ENCODE assay signal across 2 cellular contexts in the genomic region with DNA sequence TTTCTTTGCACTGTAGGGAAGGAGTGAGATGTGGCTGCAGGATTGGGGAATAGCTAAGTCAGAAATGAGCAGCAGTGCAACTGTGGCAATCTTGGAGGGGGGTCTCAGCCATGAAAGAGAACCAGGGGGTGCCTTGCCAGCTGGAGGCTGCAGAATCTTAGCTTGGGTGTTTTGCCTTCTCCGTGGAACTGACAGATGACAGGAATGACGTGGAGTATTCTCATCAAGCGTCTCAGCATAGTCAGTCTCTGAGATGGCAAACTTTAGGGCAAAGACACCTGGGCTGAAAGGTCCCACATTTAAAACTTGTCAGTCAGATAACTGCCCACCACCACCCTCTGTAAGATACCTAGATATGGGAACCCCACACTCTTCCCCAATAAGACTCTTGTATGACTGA.
TF ChIP-seq lines count a peak whose summit lies in the region.

No MANE protein-coding gene starts in this region.

TF ChIP-seq in A549, 52 proteins besides CTCF, POLR2A, EP300 and RAD21 (continued from another document):
- TF ChIP-seq, protein P1, sequence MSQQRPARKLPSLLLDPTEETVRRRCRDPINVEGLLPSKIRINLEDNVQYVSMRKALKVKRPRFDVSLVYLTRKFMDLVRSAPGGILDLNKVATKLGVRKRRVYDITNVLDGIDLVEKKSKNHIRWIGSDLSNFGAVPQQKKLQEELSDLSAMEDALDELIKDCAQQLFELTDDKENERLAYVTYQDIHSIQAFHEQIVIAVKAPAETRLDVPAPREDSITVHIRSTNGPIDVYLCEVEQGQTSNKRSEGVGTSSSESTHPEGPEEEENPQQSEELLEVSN (IDR thresholded peaks at IDR 0.05; ENCODE audit: borderline replicate concordance, low read depth): no peak
- TF ChIP-seq, protein P2, sequence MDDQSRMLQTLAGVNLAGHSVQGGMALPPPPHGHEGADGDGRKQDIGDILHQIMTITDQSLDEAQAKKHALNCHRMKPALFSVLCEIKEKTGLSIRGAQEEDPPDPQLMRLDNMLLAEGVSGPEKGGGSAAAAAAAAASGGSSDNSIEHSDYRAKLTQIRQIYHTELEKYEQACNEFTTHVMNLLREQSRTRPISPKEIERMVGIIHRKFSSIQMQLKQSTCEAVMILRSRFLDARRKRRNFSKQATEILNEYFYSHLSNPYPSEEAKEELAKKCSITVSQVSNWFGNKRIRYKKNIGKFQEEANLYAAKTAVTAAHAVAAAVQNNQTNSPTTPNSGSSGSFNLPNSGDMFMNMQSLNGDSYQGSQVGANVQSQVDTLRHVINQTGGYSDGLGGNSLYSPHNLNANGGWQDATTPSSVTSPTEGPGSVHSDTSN (IDR thresholded peaks at IDR 0.05): no peak
- TF ChIP-seq RFX5 (IDR thresholded peaks at IDR 0.05): no peak
- TF ChIP-seq SMC3 (IDR thresholded peaks at IDR 0.05): no peak
- TF ChIP-seq ESRRA (IDR thresholded peaks at IDR 0.05; ENCODE audit: borderline replicate concordance, low read length): no peak
TF ChIP-seq in A549: peak in this region for 0.

TF ChIP-seq in GM23338, 12 proteins besides CTCF, POLR2A, EP300 and RAD21 (continued from another document):
- TF ChIP-seq, protein P3, sequence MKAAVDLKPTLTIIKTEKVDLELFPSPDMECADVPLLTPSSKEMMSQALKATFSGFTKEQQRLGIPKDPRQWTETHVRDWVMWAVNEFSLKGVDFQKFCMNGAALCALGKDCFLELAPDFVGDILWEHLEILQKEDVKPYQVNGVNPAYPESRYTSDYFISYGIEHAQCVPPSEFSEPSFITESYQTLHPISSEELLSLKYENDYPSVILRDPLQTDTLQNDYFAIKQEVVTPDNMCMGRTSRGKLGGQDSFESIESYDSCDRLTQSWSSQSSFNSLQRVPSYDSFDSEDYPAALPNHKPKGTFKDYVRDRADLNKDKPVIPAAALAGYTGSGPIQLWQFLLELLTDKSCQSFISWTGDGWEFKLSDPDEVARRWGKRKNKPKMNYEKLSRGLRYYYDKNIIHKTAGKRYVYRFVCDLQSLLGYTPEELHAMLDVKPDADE (IDR thresholded peaks at IDR 0.05): no peak
- TF ChIP-seq, protein P4, sequence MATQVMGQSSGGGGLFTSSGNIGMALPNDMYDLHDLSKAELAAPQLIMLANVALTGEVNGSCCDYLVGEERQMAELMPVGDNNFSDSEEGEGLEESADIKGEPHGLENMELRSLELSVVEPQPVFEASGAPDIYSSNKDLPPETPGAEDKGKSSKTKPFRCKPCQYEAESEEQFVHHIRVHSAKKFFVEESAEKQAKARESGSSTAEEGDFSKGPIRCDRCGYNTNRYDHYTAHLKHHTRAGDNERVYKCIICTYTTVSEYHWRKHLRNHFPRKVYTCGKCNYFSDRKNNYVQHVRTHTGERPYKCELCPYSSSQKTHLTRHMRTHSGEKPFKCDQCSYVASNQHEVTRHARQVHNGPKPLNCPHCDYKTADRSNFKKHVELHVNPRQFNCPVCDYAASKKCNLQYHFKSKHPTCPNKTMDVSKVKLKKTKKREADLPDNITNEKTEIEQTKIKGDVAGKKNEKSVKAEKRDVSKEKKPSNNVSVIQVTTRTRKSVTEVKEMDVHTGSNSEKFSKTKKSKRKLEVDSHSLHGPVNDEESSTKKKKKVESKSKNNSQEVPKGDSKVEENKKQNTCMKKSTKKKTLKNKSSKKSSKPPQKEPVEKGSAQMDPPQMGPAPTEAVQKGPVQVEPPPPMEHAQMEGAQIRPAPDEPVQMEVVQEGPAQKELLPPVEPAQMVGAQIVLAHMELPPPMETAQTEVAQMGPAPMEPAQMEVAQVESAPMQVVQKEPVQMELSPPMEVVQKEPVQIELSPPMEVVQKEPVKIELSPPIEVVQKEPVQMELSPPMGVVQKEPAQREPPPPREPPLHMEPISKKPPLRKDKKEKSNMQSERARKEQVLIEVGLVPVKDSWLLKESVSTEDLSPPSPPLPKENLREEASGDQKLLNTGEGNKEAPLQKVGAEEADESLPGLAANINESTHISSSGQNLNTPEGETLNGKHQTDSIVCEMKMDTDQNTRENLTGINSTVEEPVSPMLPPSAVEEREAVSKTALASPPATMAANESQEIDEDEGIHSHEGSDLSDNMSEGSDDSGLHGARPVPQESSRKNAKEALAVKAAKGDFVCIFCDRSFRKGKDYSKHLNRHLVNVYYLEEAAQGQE (IDR thresholded peaks at IDR 0.05; ENCODE audit: unreplicated experiment): no peak
- TF ChIP-seq, protein P5, sequence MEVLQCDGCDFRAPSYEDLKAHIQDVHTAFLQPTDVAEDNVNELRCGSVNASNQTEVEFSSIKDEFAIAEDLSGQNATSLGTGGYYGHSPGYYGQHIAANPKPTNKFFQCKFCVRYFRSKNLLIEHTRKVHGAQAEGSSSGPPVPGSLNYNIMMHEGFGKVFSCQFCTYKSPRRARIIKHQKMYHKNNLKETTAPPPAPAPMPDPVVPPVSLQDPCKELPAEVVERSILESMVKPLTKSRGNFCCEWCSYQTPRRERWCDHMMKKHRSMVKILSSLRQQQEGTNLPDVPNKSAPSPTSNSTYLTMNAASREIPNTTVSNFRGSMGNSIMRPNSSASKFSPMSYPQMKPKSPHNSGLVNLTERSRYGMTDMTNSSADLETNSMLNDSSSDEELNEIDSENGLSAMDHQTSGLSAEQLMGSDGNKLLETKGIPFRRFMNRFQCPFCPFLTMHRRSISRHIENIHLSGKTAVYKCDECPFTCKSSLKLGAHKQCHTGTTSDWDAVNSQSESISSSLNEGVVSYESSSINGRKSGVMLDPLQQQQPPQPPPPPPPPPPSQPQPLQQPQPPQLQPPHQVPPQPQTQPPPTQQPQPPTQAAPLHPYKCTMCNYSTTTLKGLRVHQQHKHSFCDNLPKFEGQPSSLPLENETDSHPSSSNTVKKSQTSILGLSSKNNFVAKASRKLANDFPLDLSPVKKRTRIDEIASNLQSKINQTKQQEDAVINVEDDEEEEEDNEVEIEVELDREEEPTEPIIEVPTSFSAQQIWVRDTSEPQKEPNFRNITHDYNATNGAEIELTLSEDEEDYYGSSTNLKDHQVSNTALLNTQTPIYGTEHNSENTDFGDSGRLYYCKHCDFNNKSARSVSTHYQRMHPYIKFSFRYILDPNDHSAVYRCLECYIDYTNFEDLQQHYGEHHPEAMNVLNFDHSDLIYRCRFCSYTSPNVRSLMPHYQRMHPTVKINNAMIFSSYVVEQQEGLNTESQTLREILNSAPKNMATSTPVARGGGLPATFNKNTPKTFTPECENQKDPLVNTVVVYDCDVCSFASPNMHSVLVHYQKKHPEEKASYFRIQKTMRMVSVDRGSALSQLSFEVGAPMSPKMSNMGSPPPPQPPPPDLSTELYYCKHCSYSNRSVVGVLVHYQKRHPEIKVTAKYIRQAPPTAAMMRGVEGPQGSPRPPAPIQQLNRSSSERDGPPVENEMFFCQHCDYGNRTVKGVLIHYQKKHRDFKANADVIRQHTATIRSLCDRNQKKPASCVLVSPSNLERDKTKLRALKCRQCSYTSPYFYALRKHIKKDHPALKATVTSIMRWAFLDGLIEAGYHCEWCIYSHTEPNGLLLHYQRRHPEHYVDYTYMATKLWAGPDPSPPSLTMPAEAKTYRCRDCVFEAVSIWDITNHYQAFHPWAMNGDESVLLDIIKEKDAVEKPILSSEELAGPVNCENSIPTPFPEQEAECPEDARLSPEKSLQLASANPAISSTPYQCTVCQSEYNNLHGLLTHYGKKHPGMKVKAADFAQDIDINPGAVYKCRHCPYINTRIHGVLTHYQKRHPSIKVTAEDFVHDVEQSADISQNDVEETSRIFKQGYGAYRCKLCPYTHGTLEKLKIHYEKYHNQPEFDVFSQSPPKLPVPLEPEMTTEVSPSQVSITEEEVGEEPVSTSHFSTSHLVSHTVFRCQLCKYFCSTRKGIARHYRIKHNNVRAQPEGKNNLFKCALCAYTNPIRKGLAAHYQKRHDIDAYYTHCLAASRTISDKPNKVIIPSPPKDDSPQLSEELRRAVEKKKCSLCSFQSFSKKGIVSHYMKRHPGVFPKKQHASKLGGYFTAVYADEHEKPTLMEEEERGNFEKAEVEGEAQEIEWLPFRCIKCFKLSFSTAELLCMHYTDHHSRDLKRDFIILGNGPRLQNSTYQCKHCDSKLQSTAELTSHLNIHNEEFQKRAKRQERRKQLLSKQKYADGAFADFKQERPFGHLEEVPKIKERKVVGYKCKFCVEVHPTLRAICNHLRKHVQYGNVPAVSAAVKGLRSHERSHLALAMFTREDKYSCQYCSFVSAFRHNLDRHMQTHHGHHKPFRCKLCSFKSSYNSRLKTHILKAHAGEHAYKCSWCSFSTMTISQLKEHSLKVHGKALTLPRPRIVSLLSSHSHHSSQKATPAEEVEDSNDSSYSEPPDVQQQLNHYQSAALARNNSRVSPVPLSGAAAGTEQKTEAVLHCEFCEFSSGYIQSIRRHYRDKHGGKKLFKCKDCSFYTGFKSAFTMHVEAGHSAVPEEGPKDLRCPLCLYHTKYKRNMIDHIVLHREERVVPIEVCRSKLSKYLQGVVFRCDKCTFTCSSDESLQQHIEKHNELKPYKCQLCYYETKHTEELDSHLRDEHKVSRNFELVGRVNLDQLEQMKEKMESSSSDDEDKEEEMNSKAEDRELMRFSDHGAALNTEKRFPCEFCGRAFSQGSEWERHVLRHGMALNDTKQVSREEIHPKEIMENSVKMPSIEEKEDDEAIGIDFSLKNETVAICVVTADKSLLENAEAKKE (CRISPR knock-in tag; IDR thresholded peaks at IDR 0.05): no peak
- TF ChIP-seq ZNF331 (CRISPR knock-in tag; IDR thresholded peaks at IDR 0.05; ENCODE audit: low read depth) (no peak), STAT1 (IDR thresholded peaks at IDR 0.05; ENCODE audit: unreplicated experiment) (no peak), ZNF114 (CRISPR knock-in tag; IDR thresholded peaks at IDR 0.05) (no peak), EZH2phosphoT487 (IDR thresholded peaks at IDR 0.05; ENCODE audit: unreplicated experiment) (no peak), NANOG (IDR thresholded peaks at IDR 0.05; ENCODE audit: borderline replicate concordance) (no peak), EZH2 (IDR thresholded peaks at IDR 0.05; ENCODE audit: low read depth, unreplicated experiment) (no peak)
